11 cellular contexts compared by ENCODE assay signal in genomic region chr5:111060169-111060568, GRCh38. TPM values are rescaled to one million over a fixed set of nuclear protein-coding genes. Genes with fewer than 3 reads are reported as not detected.
"Had no signal": no experiment of that assay in that cellular context is flagged by ENCODE, and none has a peak within 500 bp of the region (broad histone marks: within the 10 kb centered on the region; RNA-seq: fewer than 3 reads in every experiment).

No MANE protein-coding gene starts in this region.

- H3K4me3 ChIP-seq: GM23248, GM23338, HAP-1 had no signal

- H2AFZ ChIP-seq: GM23248, GM23338 had no signal

- FAIRE-seq: H1, H54 had no signal

- H3K4me2 ChIP-seq: GM23338 had no signal

- ATAC-seq: GM23338, HCT116 had no signal

- H3K4me1 ChIP-seq: HAP-1 had no signal

- DNase-seq: GM23248, GOT3, H7, H9, HCEC 1CT, HFFc6 had no signal

- H3K27ac ChIP-seq: GM23248 had no signal

- H3K36me3 ChIP-seq: HAP-1 had no signal

- H3K9me3 ChIP-seq: HAP-1 had no signal

- H3K9ac ChIP-seq: GM23248 had no signal

RNA-seq across cellular contexts. Expression of gene TSLP, which starts 11.3 kb away (rescaled TPM):
- total RNA-seq: GM23248, HFFc6 had no signal
- polyA plus RNA-seq: GM23248 had no signal
